ENCODE assay signal across 1 cellular context in the genomic region with DNA sequence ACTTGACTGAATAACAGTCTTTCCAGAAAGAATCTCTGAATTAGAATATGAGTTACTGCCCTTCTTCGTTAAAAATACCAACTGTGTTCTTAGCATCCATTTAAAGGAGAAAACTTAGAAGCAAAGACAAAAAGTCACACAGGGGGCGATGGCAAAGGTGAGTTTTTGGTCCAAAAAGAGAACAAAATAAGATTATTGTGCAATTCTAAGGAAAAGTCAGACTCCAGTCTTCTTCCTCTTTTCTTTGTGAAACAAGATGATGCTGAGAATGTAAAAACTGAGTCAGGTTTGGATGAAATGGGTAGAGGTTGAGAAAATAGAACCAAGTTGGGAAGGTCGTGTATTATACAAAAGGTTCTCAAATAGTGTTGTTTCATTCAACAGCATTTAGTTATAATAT.
TF ChIP-seq lines count a peak whose summit lies in the region.

No MANE protein-coding gene starts in this region.

TF ChIP-seq in HCT116, 20 proteins besides CTCF, POLR2A, EP300 and RAD21:
- TF ChIP-seq, protein P1, sequence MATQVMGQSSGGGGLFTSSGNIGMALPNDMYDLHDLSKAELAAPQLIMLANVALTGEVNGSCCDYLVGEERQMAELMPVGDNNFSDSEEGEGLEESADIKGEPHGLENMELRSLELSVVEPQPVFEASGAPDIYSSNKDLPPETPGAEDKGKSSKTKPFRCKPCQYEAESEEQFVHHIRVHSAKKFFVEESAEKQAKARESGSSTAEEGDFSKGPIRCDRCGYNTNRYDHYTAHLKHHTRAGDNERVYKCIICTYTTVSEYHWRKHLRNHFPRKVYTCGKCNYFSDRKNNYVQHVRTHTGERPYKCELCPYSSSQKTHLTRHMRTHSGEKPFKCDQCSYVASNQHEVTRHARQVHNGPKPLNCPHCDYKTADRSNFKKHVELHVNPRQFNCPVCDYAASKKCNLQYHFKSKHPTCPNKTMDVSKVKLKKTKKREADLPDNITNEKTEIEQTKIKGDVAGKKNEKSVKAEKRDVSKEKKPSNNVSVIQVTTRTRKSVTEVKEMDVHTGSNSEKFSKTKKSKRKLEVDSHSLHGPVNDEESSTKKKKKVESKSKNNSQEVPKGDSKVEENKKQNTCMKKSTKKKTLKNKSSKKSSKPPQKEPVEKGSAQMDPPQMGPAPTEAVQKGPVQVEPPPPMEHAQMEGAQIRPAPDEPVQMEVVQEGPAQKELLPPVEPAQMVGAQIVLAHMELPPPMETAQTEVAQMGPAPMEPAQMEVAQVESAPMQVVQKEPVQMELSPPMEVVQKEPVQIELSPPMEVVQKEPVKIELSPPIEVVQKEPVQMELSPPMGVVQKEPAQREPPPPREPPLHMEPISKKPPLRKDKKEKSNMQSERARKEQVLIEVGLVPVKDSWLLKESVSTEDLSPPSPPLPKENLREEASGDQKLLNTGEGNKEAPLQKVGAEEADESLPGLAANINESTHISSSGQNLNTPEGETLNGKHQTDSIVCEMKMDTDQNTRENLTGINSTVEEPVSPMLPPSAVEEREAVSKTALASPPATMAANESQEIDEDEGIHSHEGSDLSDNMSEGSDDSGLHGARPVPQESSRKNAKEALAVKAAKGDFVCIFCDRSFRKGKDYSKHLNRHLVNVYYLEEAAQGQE (IDR thresholded peaks at IDR 0.05; ENCODE audit: low read depth): no peak
- TF ChIP-seq EZH2 (IDR thresholded peaks at IDR 0.05): no peak
- no peak for TF ChIP-seq EZH2phosphoT487 (IDR thresholded peaks at IDR 0.05; ENCODE audit: borderline replicate concordance)
- TF ChIP-seq, protein P2, sequence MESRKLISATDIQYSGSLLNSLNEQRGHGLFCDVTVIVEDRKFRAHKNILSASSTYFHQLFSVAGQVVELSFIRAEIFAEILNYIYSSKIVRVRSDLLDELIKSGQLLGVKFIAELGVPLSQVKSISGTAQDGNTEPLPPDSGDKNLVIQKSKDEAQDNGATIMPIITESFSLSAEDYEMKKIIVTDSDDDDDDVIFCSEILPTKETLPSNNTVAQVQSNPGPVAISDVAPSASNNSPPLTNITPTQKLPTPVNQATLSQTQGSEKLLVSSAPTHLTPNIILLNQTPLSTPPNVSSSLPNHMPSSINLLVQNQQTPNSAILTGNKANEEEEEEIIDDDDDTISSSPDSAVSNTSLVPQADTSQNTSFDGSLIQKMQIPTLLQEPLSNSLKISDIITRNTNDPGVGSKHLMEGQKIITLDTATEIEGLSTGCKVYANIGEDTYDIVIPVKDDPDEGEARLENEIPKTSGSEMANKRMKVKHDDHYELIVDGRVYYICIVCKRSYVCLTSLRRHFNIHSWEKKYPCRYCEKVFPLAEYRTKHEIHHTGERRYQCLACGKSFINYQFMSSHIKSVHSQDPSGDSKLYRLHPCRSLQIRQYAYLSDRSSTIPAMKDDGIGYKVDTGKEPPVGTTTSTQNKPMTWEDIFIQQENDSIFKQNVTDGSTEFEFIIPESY (IDR thresholded peaks at IDR 0.05; ENCODE audit: extremely low read depth, insufficient replicate concordance, low read length): no peak
- no peak for TF ChIP-seq YY1 (IDR thresholded peaks at IDR 0.05; ENCODE audit: extremely low read depth, insufficient replicate concordance, low read depth, low read length)
- no peak for TF ChIP-seq ZFX (IDR thresholded peaks at IDR 0.05)
- TF ChIP-seq JUND (IDR thresholded peaks at IDR 0.05): no peak
- no peak for TF ChIP-seq SRF (IDR thresholded peaks at IDR 0.05; ENCODE audit: low read depth)
- TF ChIP-seq CEBPB (IDR thresholded peaks at IDR 0.05; ENCODE audit: low read depth): no peak
- TF ChIP-seq ATF3 (IDR thresholded peaks at IDR 0.05): no peak
- TF ChIP-seq MAX (IDR thresholded peaks at IDR 0.05): no peak
- TF ChIP-seq ZNF274 (IDR thresholded peaks at IDR 0.05; ENCODE audit: low read depth, low read length): no peak
- no peak for TF ChIP-seq SP1 (IDR thresholded peaks at IDR 0.05; ENCODE audit: low read depth)
- no peak for TF ChIP-seq POLR2AphosphoS5 (IDR thresholded peaks at IDR 0.05; ENCODE audit: low read depth, low read length)
- TF ChIP-seq SIN3A (IDR thresholded peaks at IDR 0.05; ENCODE audit: low read depth): no peak
- TF ChIP-seq CBX3 (IDR thresholded peaks at IDR 0.05; ENCODE audit: low read depth): no peak
